In genomic region chr17:43581581-43581980, GRCh38 we compare ENCODE assay signal across 22 cellular contexts.
"Had no signal": no experiment of that assay in that cellular context is flagged by ENCODE, and none has a peak within 500 bp of the region (broad histone marks: within the 10 kb centered on the region; RNA-seq: fewer than 3 reads in every experiment).

No MANE protein-coding gene starts in this region.

- H3K9me3 ChIP-seq: body of pancreas, neutrophil, pancreas, sigmoid colon, thyroid gland had no signal

- H3K36me3 ChIP-seq: neutrophil, pancreas, sigmoid colon, thyroid gland had no signal

- H3K27me3 ChIP-seq: body of pancreas, pancreas, sigmoid colon, thyroid gland had no signal

- H3K27ac ChIP-seq: body of pancreas, neutrophil, pancreas, thyroid gland had no signal

- DNase-seq: activated CD4-positive, alpha-beta T cell treated with anti-CD3 and anti-CD28 coated beads, Interleukin-2, amount 10 ng/mL, durations not matched to agents 24 days and 14 days; activated CD4-positive, CD25-positive, alpha-beta regulatory T cell; activated CD8-positive, alpha-beta T cell treated with anti-CD3 and anti-CD28 coated beads for 36 hours; activated naive CD4-positive, alpha-beta T cell treated with Interleukin-2 at 50 U/mL for 16 hours; activated naive CD8-positive, alpha-beta T cell treated with anti-CD3 and anti-CD28 coated beads, Interleukin-2, amount 10 ng/mL, durations not matched to agents 7 days and 5 days; activated T-cell treated with anti-CD3 and anti-CD28 coated beads, Interleukin-2, amount 50 U/mL, for 1 hour; amygdala; body of pancreas; effector CD4-positive, alpha-beta T cell; head of caudate nucleus; mesendoderm; pancreas; sigmoid colon; stimulated activated CD4-positive, alpha-beta T cell treated with anti-CD3 and anti-CD28 coated beads, Interleukin-12 subunit alpha, Interleukin-12 subunit beta, amount 100 ng/mL, for 4 hours; stimulated activated CD4-positive, alpha-beta T cell treated with anti-CD3 and anti-CD28 coated beads, Interleukin-1b, Interleukin-23, amount 100 ng/mL, for 48 hours; stimulated activated CD8-positive, alpha-beta memory T cell treated with anti-CD3 and anti-CD28 coated beads, Interleukin-4, amount 100 ng/mL, for 48 hours; stimulated activated naive CD4-positive, alpha-beta T cell; T-cell; T1000; thyroid gland had no signal

- H3K4me3 ChIP-seq: body of pancreas, pancreas, sigmoid colon, thyroid gland had no signal

- ATAC-seq: activated CD8-positive, alpha-beta T cell treated with anti-CD3 and anti-CD28 coated beads for 36 hours; body of pancreas; pancreas; T-cell had no signal

- FAIRE-seq: frontal cortex, pancreas had no signal
